In genomic region chr6:33410711-33411631, GRCh38 we compare ENCODE assay signal across 8 cellular contexts.
DNase-seq lines count a peak whose midpoint lies in the region; ATAC-seq lines count a peak whose summit lies in the region.

TSS of gene PHF1 (plus strand) at chr6:33411014. CDS start at chr6:33412264, 1,250 bp downstream.

- no peaks in the 10 kb centered on the region for H3K9me3 Mint-ChIP-seq in stimulated activated effector memory CD8-positive, alpha-beta T cell treated with anti-CD3 and anti-CD28 coated beads, Interleukin-12 subunit alpha, Interleukin-12 subunit beta, amount 100 ng/mL, for 72 hours

- H3K4me1 Mint-ChIP-seq in stimulated activated effector memory CD8-positive, alpha-beta T cell treated with anti-CD3 and anti-CD28 coated beads, Interleukin-12 subunit alpha, Interleukin-12 subunit beta, amount 100 ng/mL, for 72 hours, result peaks cover 64% of the 10 kb centered on the region

- H3K4me3 Mint-ChIP-seq in stimulated activated effector memory CD8-positive, alpha-beta T cell treated with anti-CD3 and anti-CD28 coated beads, Interleukin-12 subunit alpha, Interleukin-12 subunit beta, amount 100 ng/mL, for 72 hours, result peak within 1 kb of the TSS; percentile 84

- DNase-seq in GM04503 (ENCODE audit: low read depth), result peak; percentile 43
- peak; percentile 57 for DNase-seq in SKM-1 treated with dmso at 0.1 percent for 144 hours (lab: John Stamatoyannopoulos, UW; ENCODE audit: unreplicated experiment)
- DNase-seq in kidney tubule cell (ENCODE audit: low spot score), result peak; percentile 81
- peak; percentile 86 to 96 for DNase-seq in stimulated activated effector memory CD8-positive, alpha-beta T cell treated with anti-CD3 and anti-CD28 coated beads, Interleukin-12 subunit alpha, Interleukin-12 subunit beta, amount 100 ng/mL, for 72 hours (ENCODE audit: low spot score in 2 of 2)
- no peak for DNase-seq in NCI-H2107 treated with DMSO at 0.1 percent for 48 hours (lab: John Stamatoyannopoulos, UW; ENCODE audit: unreplicated experiment)

- peak within 1 kb of the TSS; percentile 91 for H3K27ac Mint-ChIP-seq in stimulated activated effector memory CD8-positive, alpha-beta T cell treated with anti-CD3 and anti-CD28 coated beads, Interleukin-12 subunit alpha, Interleukin-12 subunit beta, amount 100 ng/mL, for 72 hours

- H3K27ac ChIP-seq in cingulate gyrus (ENCODE audit: low read depth, low read length), result peak within 1 kb of the TSS; percentile 94

- ATAC-seq in GM19463 (IDR thresholded peaks at IDR 0.05; ENCODE audit: unreplicated experiment), result peak; percentile 24
- ATAC-seq in HG03558 (IDR thresholded peaks at IDR 0.05; ENCODE audit: extremely low read depth, unreplicated experiment), result peak; percentile 13
- peak; percentile 69 for ATAC-seq in stimulated activated effector memory CD8-positive, alpha-beta T cell treated with anti-CD3 and anti-CD28 coated beads, Interleukin-12 subunit alpha, Interleukin-12 subunit beta, amount 100 ng/mL, for 72 hours

- H3K36me3 Mint-ChIP-seq in stimulated activated effector memory CD8-positive, alpha-beta T cell treated with anti-CD3 and anti-CD28 coated beads, Interleukin-12 subunit alpha, Interleukin-12 subunit beta, amount 100 ng/mL, for 72 hours, result peaks cover 92% of the 10 kb centered on the region

Comparison
In these comparisons a context has a peak if more than half of its experiments do, and no peak if none do; other contexts are left out.
1. ATAC-seq: peak in every context shown above with its lines; median percentile 69 in stimulated activated effector memory CD8-positive, alpha-beta T cell treated with anti-CD3 and anti-CD28 coated beads, Interleukin-12 subunit alpha, Interleukin-12 subunit beta, amount 100 ng/mL, for 72 hours; 24 in GM19463; 13 in HG03558.